In genomic region chr11:106070606-106071005, GRCh38 we compare ENCODE assay signal across 17 cellular contexts. TPM values are rescaled to one million over a fixed set of nuclear protein-coding genes. Genes with fewer than 3 reads are reported as not detected.
A peak's percentile ranks its signal among the peaks of the same experiment; 100 is the strongest.
DNase-seq lines count a peak whose midpoint lies in the region; ATAC-seq and TF ChIP-seq lines count a peak whose summit lies in the region.
"Had no signal": no experiment of that assay in that cellular context is flagged by ENCODE, and none has a peak within 500 bp of the region (broad histone marks: within the 10 kb centered on the region; RNA-seq: fewer than 3 reads in every experiment).

No MANE protein-coding gene starts in this region.

- TF ChIP-seq POLR2A in breast epithelium (IDR thresholded peaks at IDR 0.05) (no peak), right lobe of liver (IDR thresholded peaks at IDR 0.05) (no peak)

- no peaks in the 10 kb centered on the region for H3K4me1 ChIP-seq in breast epithelium
- H3K4me1 ChIP-seq in right lobe of liver: no peaks in the 10 kb centered on the region
- H3K4me1 ChIP-seq: BE2C had no signal

- H3K9me3 ChIP-seq in breast epithelium: no peaks in the 10 kb centered on the region
- H3K9me3 ChIP-seq in right lobe of liver: no peaks in the 10 kb centered on the region
- H3K9me3 ChIP-seq: BE2C had no signal

- no peak overlapping the region for H3K27ac Mint-ChIP-seq in MCF 10A (ENCODE audit: low read depth, unreplicated experiment)
- H3K27ac Mint-ChIP-seq: CD8-positive, alpha-beta T cell; H9 had no signal

- CTCF ChIA-PET in MCF 10A (lab: Yijun Ruan, JAX): interaction anchor here (1.2 to 1.3 kb wide), 2 partner anchors 14 to 21 kb away, joined by 3 to 9 read pairs; no protein-coding TSS in a partner anchor

- ATAC-seq in right lobe of liver (peak in 3 of 4 donors; percentile 25 to 74 (median 52)), HG02759 (IDR thresholded peaks at IDR 0.05; ENCODE audit: unreplicated experiment) (no peak)
- ATAC-seq: CD8-positive, alpha-beta T cell had no signal

- BruUV-seq in MCF 10A (replicated peaks; lab: Mats Ljungman, UMichigan): no TSS peak

- intact Hi-C loops in MCF 10A (cut with micrococcal nuclease) (no loop called here), breast epithelium (cut with DNase I; ENCODE audit: low total_unique reads) (no loop called here), right lobe of liver (cut with DNase I) (no loop called here), dorsolateral prefrontal cortex (cut with DNase I) (loop anchor here in 1 of 2 donors (10.0 kb wide), 2 partner anchors 136 to 176 kb away; no protein-coding TSS in a partner anchor)

- no peak overlapping the region for H3K27ac ChIP-seq in breast epithelium
- H3K27ac ChIP-seq in right lobe of liver: no peak overlapping the region
- H3K27ac ChIP-seq in dorsolateral prefrontal cortex: no peak overlapping the region
- H3K27ac ChIP-seq: C4-2B had no signal

- H3K27me3 ChIP-seq in breast epithelium (no peaks in the 10 kb centered on the region), right lobe of liver (no peaks in the 10 kb centered on the region), dorsolateral prefrontal cortex (no peaks in the 10 kb centered on the region)
- H3K27me3 ChIP-seq: BE2C had no signal

- WGBS in right lobe of liver (ENCODE audit: insufficient coverage, low coverage, low lambda C conversion rate, missing lambda C conversion rate): 61% methylated on average over 3 of the region's 3 CpGs

- no peaks in the 10 kb centered on the region for H3K27me3 Mint-ChIP-seq in MCF 10A (ENCODE audit: insufficient read depth, unreplicated experiment)

- peak; percentile 28 for DNase-seq in MCF 10A (ENCODE audit: unreplicated experiment)
- DNase-seq in breast epithelium (ENCODE audit: low spot score in 2 of 2): no peak
- peak; percentile 46 for DNase-seq in amniotic epithelial cell (ENCODE audit: low read depth)
- peak; percentile 28 for DNase-seq in fibroblast of pulmonary artery (ENCODE audit: low read depth)
- no peak for DNase-seq in right lobe of liver
- DNase-seq in dorsolateral prefrontal cortex: no peak
- DNase-seq in iPS-NIHi7 (ENCODE audit: extremely low spot score): no peak
- DNase-seq: BE2C; CD8-positive, alpha-beta T cell; COR-L47; DMS153; DMS79 treated with DMSO at 0.1 percent for 48 hours; EL; GOT3; H9 had no signal

- H3K36me3 ChIP-seq in breast epithelium: no peaks in the 10 kb centered on the region
- H3K36me3 ChIP-seq in right lobe of liver: no peaks in the 10 kb centered on the region
- H3K36me3 ChIP-seq: BE2C had no signal

- H3K4me1 Mint-ChIP-seq in MCF 10A (ENCODE audit: insufficient read depth, unreplicated experiment): peaks cover 12% of the 10 kb centered on the region

- no peak for TF ChIP-seq CTCF in MCF 10A (IDR thresholded peaks at IDR 0.05; ENCODE audit: unreplicated experiment)
- TF ChIP-seq CTCF in breast epithelium (IDR thresholded peaks at IDR 0.05): no peak
- TF ChIP-seq CTCF in fibroblast of pulmonary artery (IDR thresholded peaks at IDR 0.05; ENCODE audit: low read length, missing control alignments): no peak
- no peak for TF ChIP-seq CTCF in right lobe of liver (IDR thresholded peaks at IDR 0.05)
- TF ChIP-seq CTCF in dorsolateral prefrontal cortex (IDR thresholded peaks at IDR 0.05 in 54 of 56, conservative IDR thresholded peaks at IDR 0.05 in 2 of 56; ENCODE audit: low read depth in 1 of 56, partially characterized antibody in 56 of 56): no peak

- no peaks in the 10 kb centered on the region for H3K9me3 Mint-ChIP-seq in MCF 10A (ENCODE audit: unreplicated experiment)
- H3K9me3 Mint-ChIP-seq: CD8-positive, alpha-beta T cell; H9 had no signal

- POLR2A ChIA-PET in MCF 10A (lab: Yijun Ruan, JAX): interaction anchor here (0.6 to 1.3 kb wide), 3 partner anchors 13 to 638 kb away, joined by 3 read pairs; no protein-coding TSS in a partner anchor

- H3K36me3 Mint-ChIP-seq in MCF 10A (ENCODE audit: insufficient read depth, unreplicated experiment): no peaks in the 10 kb centered on the region

- no peak overlapping the region for H3K4me3 Mint-ChIP-seq in MCF 10A (ENCODE audit: unreplicated experiment)
- H3K4me3 Mint-ChIP-seq: CD8-positive, alpha-beta T cell; H9 had no signal

- no peak overlapping the region for H3K4me3 ChIP-seq in breast epithelium
- H3K4me3 ChIP-seq in fibroblast of pulmonary artery (replicated peaks; ENCODE audit: low read depth, low read length): no peak overlapping the region
- H3K4me3 ChIP-seq in right lobe of liver: no peak overlapping the region
- H3K4me3 ChIP-seq in dorsolateral prefrontal cortex: no peak overlapping the region

RNA-seq across cellular contexts. Expression of gene KBTBD3, which starts 6.5 kb away (rescaled TPM):
- total RNA-seq in MCF 10A (2022): 2.9 and 5.1 TPM in 2 replicates
- 10 to 100 TPM in 2 of 3 donors, 1 to 10 TPM in 1; 5.0 to 15.4 (median 13.6) TPM for total RNA-seq in breast epithelium
- 1 to 10 TPM; 1.9 to 5.0 (median 2.6) TPM for total RNA-seq in right lobe of liver
- total RNA-seq in dorsolateral prefrontal cortex: 10 to 100 TPM; 23.0 to 64.6 (median 36.0) TPM

RNA-seq across cellular contexts. Expression of gene AASDHPPT, which starts 6.9 kb away (rescaled TPM):
- total RNA-seq in MCF 10A (2022): 55.3 and 56.3 TPM in 2 replicates
- 10 to 100 TPM; 28.6 to 59.7 (median 36.4) TPM for total RNA-seq in breast epithelium
- 10 to 100 TPM; 15.4 to 30.5 (median 23.0) TPM for total RNA-seq in right lobe of liver
- total RNA-seq in dorsolateral prefrontal cortex: 100 to 1,000 TPM in 44 of 120 experiments, 10 to 100 TPM in 76; 32.5 to 140 (median 94.1) TPM

RNA-seq across cellular contexts. Expression of gene MSANTD4, which starts 48.6 kb away (rescaled TPM):
- total RNA-seq in MCF 10A (2022): 31.2 and 36.0 TPM in 2 replicates
- total RNA-seq in breast epithelium: 10 to 100 TPM; 18.9 to 29.0 (median 22.3) TPM
- total RNA-seq in right lobe of liver: 1 to 10 TPM; 3.2 to 9.6 (median 5.6) TPM
- total RNA-seq in dorsolateral prefrontal cortex: 10 to 100 TPM; 40.4 to 82.2 (median 55.3) TPM

Comparison
In these comparisons a context has a peak if more than half of its experiments do, and no peak if none do; other contexts are left out.
1. DNase-seq: peak in MCF 10A (single experiment), amniotic epithelial cell (single experiment) and fibroblast of pulmonary artery (single experiment); none in breast epithelium (0 of 2), right lobe of liver (0 of 3), dorsolateral prefrontal cortex (0 of 10) and iPS-NIHi7 (single experiment).